8 cellular contexts compared by ENCODE assay signal in the genomic region with DNA sequence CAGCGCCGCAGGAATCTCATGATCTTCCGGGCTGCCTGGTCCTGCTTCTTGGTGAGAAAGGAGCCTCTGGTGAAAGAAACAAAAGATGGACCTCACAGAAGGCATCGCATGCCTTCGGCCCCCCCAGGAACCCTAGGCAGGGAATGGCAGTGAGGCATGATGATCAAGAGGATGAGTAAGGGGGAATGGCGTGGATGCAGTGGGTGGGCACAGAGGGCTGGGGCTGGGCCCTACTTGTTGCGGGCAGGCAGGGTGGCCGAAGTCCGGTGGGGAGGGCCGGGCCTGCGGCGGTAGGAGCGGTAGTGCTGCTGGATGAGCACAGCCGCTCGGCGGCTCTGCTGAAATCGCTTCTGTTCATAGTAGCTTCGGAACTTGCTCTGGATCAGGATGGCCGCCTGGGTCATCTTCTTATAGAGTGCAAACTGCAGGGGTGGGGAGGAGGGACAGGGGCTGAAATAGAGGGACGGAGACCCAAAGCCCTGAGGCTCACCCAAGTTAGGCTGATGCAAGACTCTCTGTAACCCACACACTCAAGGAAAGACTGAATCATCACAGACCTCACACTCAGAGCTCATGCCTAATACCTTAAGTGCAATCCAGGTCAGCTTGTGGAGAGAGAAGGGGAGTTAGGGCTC. TPM values are rescaled to one million over a fixed set of nuclear protein-coding genes. Genes with fewer than 3 reads are reported as not detected.
DNase-seq lines count a peak whose midpoint lies in the region; ATAC-seq and TF ChIP-seq lines count a peak whose summit lies in the region.

No MANE protein-coding gene starts in this region.

- H2BK15ac ChIP-seq in mesendoderm (replicated peaks; ENCODE audit: low read depth) = no peak overlapping the region

- H2BK120ac ChIP-seq in mesendoderm (ENCODE audit: low read depth, low read length) = no peak overlapping the region

- peak overlapping the region; percentile 75 for H3K4ac ChIP-seq in mesendoderm (ENCODE audit: low read depth, low read length)

- H3K18ac ChIP-seq in mesendoderm (ENCODE audit: low read length) = peak overlapping the region; percentile 82

- H3K79me2 ChIP-seq in mesendoderm (ENCODE audit: control insufficient read depth, insufficient read depth, low read length) = peaks cover 6% of the 10 kb centered on the region

- H3K4me1 ChIP-seq in breast epithelium (peaks cover 0 to 19% of the 10 kb centered on the region in 2 donors), mesendoderm (ENCODE audit: control insufficient read depth, low read depth, low read length) (peaks cover 4% of the 10 kb centered on the region), uterus (peaks cover 7 to 9% of the 10 kb centered on the region in 2 donors)

- peak overlapping the region; percentile 91 for H3K4me2 ChIP-seq in mesendoderm (ENCODE audit: low read length)

- TF ChIP-seq POLR2A in NB4 (IDR thresholded peaks at IDR 0.05; ENCODE audit: extremely low read depth, insufficient read length) (peak; percentile 44), breast epithelium (IDR thresholded peaks at IDR 0.05) (no peak), uterus (IDR thresholded peaks at IDR 0.05) (no peak)

- no peak overlapping the region for H3K23ac ChIP-seq in mesendoderm (ENCODE audit: low read length)

- H3K36me3 ChIP-seq in breast epithelium = no peaks in the 10 kb centered on the region
- no peaks in the 10 kb centered on the region for H3K36me3 ChIP-seq in mesendoderm (ENCODE audit: control insufficient read depth, insufficient read depth, low read length)
- H3K36me3 ChIP-seq in uterus = no peaks in the 10 kb centered on the region

- TF ChIP-seq CTCF in NB4 (IDR thresholded peaks at IDR 0.05; ENCODE audit: low read depth, low read length) (no peak), breast epithelium (IDR thresholded peaks at IDR 0.05) (no peak), uterus (IDR thresholded peaks at IDR 0.05) (no peak)

- H4K8ac ChIP-seq in mesendoderm (ENCODE audit: low read depth, low read length) = no peak overlapping the region

- peak overlapping the region; percentile 76 for H3K9ac ChIP-seq in mesendoderm (ENCODE audit: low read length)

- H3K4me3 ChIP-seq in NB4 (ENCODE audit: low read depth, low read length) = peak overlapping the region; percentile 80
- peak overlapping the region; percentile 65 to 86 (median 65) for H3K4me3 ChIP-seq in breast epithelium
- H3K4me3 ChIP-seq in mesendoderm (ENCODE audit: low read length) = peak overlapping the region; percentile 83
- peak overlapping the region; percentile 59 to 76 for H3K4me3 ChIP-seq in uterus

- H3K9me3 ChIP-seq in breast epithelium (no peaks in the 10 kb centered on the region), uterus (no peaks in the 10 kb centered on the region)

- ATAC-seq in sciatic nerve = no peak

- intact Hi-C loops in breast epithelium (cut with DNase I; ENCODE audit: low total_unique reads) = loop anchor here (2.0 kb wide), 1 partner anchor 20 kb away; a partner anchor contains a TSS
- intact Hi-C loops in uterus (cut with DNase I; ENCODE audit: low total_unique reads) = no loop called here
- intact Hi-C loops in sciatic nerve (cut with DNase I) = no loop called here

- H3K27me3 ChIP-seq in breast epithelium = no peaks in the 10 kb centered on the region
- H3K27me3 ChIP-seq in mesendoderm (ENCODE audit: insufficient read depth, low read length, poor library complexity) = no peaks in the 10 kb centered on the region
- H3K27me3 ChIP-seq in uterus = no peaks in the 10 kb centered on the region

- DNase-seq in Daoy (ENCODE audit: low read depth) (peak; percentile 91), NB4 (ENCODE audit: low read depth) (peak; percentile 88), breast epithelium (ENCODE audit: low spot score in 2 of 2) (no peak), mesendoderm (peak; percentile 90), uterus (peak; percentile 50 to 51), NCI-H187 treated with DMSO at 0.1 percent for 48 hours (lab: John Stamatoyannopoulos, UW) (no peak), HEK293T (ENCODE audit: extremely low spot score) (no peak), sciatic nerve (ENCODE audit: low spot score) (no peak)

- POLR2A ChIA-PET in HEK293T (lab: Yijun Ruan, JAX) = interaction anchor here (0.8 to 4.3 kb wide), 4 partner anchors 21 to 60 kb away, joined by 4 to 84 read pairs (median 46); a partner anchor contains a TSS

- whole genome bisulfite sequencing in mesendoderm (ENCODE audit: extremely low coverage, insufficient coverage, low lambda C conversion rate) = no CpG with 5 or more reads among the region's 20 CpGs

- peaks cover 10% of the 10 kb centered on the region for H3K79me1 ChIP-seq in mesendoderm (ENCODE audit: low read length)

- H3K56ac ChIP-seq in mesendoderm (ENCODE audit: low read length) = peak overlapping the region; percentile 99

- H2BK5ac ChIP-seq in mesendoderm (ENCODE audit: low read length) = no peak overlapping the region

- H3K27ac ChIP-seq in breast epithelium (peak overlapping the region; percentile 90 to 95), mesendoderm (ENCODE audit: low read depth, low read length) (peak overlapping the region; percentile 58), uterus (peak overlapping the region; percentile 97 to 98)

- CTCF ChIA-PET in HEK293T (lab: Yijun Ruan, JAX) = interaction anchor here (0.7 kb wide), 1 partner anchor 60 kb away, joined by 5 read pairs; no protein-coding TSS in a partner anchor

- H2AK5ac ChIP-seq in mesendoderm (ENCODE audit: low read length) = peak overlapping the region; percentile 90

- no peak overlapping the region for H4K5ac ChIP-seq in mesendoderm (ENCODE audit: low read length)

TF ChIP-seq in HEK293T, 16 proteins besides CTCF, POLR2A, EP300 and RAD21:
- TF ChIP-seq NFRKB (IDR thresholded peaks at IDR 0.05) (no peak), FOXA1 (IDR thresholded peaks at IDR 0.05) (no peak), ARNT (IDR thresholded peaks at IDR 0.05) (no peak), HDGF (IDR thresholded peaks at IDR 0.05; ENCODE audit: borderline replicate concordance) (no peak), SUZ12 (IDR thresholded peaks at IDR 0.05) (no peak), ZNF384 (IDR thresholded peaks at IDR 0.05) (no peak), LEF1 (IDR thresholded peaks at IDR 0.05; ENCODE audit: borderline replicate concordance) (no peak), FOXK2 (IDR thresholded peaks at IDR 0.05) (no peak), SP1 (IDR thresholded peaks at IDR 0.05) (no peak), FOXM1 (IDR thresholded peaks at IDR 0.05; ENCODE audit: borderline replicate concordance) (no peak), TARDBP (IDR thresholded peaks at IDR 0.05) (no peak), ELF4 (IDR thresholded peaks at IDR 0.05) (no peak), BHLHE40 (IDR thresholded peaks at IDR 0.05; ENCODE audit: borderline replicate concordance) (no peak), CTBP1 (IDR thresholded peaks at IDR 0.05; ENCODE audit: borderline replicate concordance) (no peak), L3MBTL2 (conservative IDR thresholded peaks at IDR 0.05) (no peak)
- TF ChIP-seq, protein P1, sequence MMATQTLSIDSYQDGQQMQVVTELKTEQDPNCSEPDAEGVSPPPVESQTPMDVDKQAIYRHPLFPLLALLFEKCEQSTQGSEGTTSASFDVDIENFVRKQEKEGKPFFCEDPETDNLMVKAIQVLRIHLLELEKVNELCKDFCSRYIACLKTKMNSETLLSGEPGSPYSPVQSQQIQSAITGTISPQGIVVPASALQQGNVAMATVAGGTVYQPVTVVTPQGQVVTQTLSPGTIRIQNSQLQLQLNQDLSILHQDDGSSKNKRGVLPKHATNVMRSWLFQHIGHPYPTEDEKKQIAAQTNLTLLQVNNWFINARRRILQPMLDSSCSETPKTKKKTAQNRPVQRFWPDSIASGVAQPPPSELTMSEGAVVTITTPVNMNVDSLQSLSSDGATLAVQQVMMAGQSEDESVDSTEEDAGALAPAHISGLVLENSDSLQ (IDR thresholded peaks at IDR 0.05) = no peak

RNA-seq across cellular contexts. Expression of a gene that starts 1.4 kb away (rescaled TPM):
- 56.3 and 93.3 TPM in 2 replicates for total RNA-seq in Daoy (2014; rRNA removed; shearing (Covaris generic))
- 10 to 100 TPM; 42.6 to 57.8 (median 55.2) TPM for total RNA-seq in breast epithelium
- polyA plus RNA-seq in mesendoderm (2013, experiment 1 of 2) = 65.0 TPM
- 63.7 TPM for polyA plus RNA-seq in mesendoderm (2013, experiment 2 of 2)
- 10 to 100 TPM; 18.4 to 58.3 (median 34.0) TPM for total RNA-seq in uterus
- 50.8 TPM for total RNA-seq in sciatic nerve

RNA-seq across cellular contexts. Expression of a gene that starts 18.1 kb away (rescaled TPM):
- total RNA-seq in Daoy (2014; rRNA removed; shearing (Covaris generic)) = 1.8 and 5.2 TPM in 2 replicates
- total RNA-seq in breast epithelium (1 to 10 TPM; 1.6 to 4.6 (median 3.1) TPM), uterus (1 to 10 TPM in 3 of 4 donors, not detected in 1; 2.8 to 3.7 (median 3.6) TPM), sciatic nerve (5.1 TPM)
- polyA plus RNA-seq in mesendoderm (2013, experiment 1 of 2) = 8.2 TPM
- 9.8 TPM for polyA plus RNA-seq in mesendoderm (2013, experiment 2 of 2)

RNA-seq across cellular contexts. Expression of a gene that starts 18.4 kb away (rescaled TPM):
- total RNA-seq in Daoy (2014; rRNA removed; shearing (Covaris generic)) = 4.3 and 8.5 TPM in 2 replicates
- total RNA-seq in breast epithelium (10 to 100 TPM; 11.0 to 17.7 (median 13.5) TPM), uterus (10 to 100 TPM in 3 of 4 donors, 1 to 10 TPM in 1; 7.3 to 80.8 (median 12.7) TPM), sciatic nerve (62.9 TPM)
- polyA plus RNA-seq in mesendoderm (2013, experiment 1 of 2) = 8.5 TPM
- polyA plus RNA-seq in mesendoderm (2013, experiment 2 of 2) = 9.6 TPM

RNA-seq across cellular contexts. Expression of a gene that starts 20.7 kb away (rescaled TPM):
- 1,218 and 1,358 TPM in 2 replicates for total RNA-seq in Daoy (2014; rRNA removed; shearing (Covaris generic))
- total RNA-seq in breast epithelium (100 to 1,000 TPM; 290 to 487 (median 379) TPM), uterus (100 to 1,000 TPM; 170 to 396 (median 304) TPM), sciatic nerve (234 TPM)
- 2,067 TPM for polyA plus RNA-seq in mesendoderm (2013, experiment 1 of 2)
- 2,097 TPM for polyA plus RNA-seq in mesendoderm (2013, experiment 2 of 2)

RNA-seq across cellular contexts. Expression of a gene that starts 28.3 kb away (rescaled TPM):
- total RNA-seq in Daoy (2014; rRNA removed; shearing (Covaris generic)) = 0.23 TPM in 1 of 2 replicates, not detected in the other
- total RNA-seq in breast epithelium (1 to 10 TPM in 2 of 3 donors, under 1 TPM in 1; 0.66 to 2.9 (median 1.9) TPM), uterus (1 to 10 TPM in 1 of 4 donors, not detected in 3; 3.4 TPM), sciatic nerve (1.6 TPM)
- 0.63 TPM for polyA plus RNA-seq in mesendoderm (2013, experiment 1 of 2)
- polyA plus RNA-seq in mesendoderm (2013, experiment 2 of 2) = 0.69 TPM

Comparison
In these comparisons a context has a peak if more than half of its experiments do, and no peak if none do; other contexts are left out.
1. DNase-seq: peak in Daoy (single experiment), NB4 (single experiment), mesendoderm (single experiment) and uterus (2 of 2); none in breast epithelium (0 of 2), NCI-H187 treated with DMSO at 0.1 percent for 48 hours (single experiment), HEK293T (single experiment) and sciatic nerve (single experiment).
2. Peak in every context shown above with its lines, with median percentiles within 50 percentile points of each other: H3K4me3 ChIP-seq and H3K27ac ChIP-seq.